In the genomic region with DNA sequence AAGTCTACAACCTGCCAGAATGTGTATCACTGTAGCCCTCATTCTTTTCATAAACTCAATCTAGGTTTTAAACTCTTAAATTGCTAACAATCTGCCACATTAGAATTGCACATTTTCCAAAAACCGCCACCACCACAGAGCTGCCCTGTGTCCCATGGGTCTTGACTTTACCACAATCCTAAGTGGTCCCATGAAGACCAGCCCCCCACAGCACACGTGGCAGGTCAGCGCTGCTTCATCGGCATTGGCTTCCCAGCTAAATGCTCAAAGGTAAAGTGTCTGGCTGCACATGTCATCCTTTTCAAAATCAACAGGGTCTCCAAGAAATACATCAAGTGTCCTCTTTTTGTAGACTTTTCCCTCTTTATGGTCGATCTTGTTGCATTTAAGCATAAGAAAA, we compare ENCODE assay signal across 1 cellular context.
TF ChIP-seq lines count a peak whose summit lies in the region.

No MANE protein-coding gene starts in this region.

TF ChIP-seq in GM12878, 131 proteins besides CTCF, POLR2A, EP300 and RAD21:
- TF ChIP-seq, protein P1, sequence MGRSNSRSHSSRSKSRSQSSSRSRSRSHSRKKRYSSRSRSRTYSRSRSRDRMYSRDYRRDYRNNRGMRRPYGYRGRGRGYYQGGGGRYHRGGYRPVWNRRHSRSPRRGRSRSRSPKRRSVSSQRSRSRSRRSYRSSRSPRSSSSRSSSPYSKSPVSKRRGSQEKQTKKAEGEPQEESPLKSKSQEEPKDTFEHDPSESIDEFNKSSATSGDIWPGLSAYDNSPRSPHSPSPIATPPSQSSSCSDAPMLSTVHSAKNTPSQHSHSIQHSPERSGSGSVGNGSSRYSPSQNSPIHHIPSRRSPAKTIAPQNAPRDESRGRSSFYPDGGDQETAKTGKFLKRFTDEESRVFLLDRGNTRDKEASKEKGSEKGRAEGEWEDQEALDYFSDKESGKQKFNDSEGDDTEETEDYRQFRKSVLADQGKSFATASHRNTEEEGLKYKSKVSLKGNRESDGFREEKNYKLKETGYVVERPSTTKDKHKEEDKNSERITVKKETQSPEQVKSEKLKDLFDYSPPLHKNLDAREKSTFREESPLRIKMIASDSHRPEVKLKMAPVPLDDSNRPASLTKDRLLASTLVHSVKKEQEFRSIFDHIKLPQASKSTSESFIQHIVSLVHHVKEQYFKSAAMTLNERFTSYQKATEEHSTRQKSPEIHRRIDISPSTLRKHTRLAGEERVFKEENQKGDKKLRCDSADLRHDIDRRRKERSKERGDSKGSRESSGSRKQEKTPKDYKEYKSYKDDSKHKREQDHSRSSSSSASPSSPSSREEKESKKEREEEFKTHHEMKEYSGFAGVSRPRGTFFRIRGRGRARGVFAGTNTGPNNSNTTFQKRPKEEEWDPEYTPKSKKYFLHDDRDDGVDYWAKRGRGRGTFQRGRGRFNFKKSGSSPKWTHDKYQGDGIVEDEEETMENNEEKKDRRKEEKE (IDR thresholded peaks at IDR 0.05), result no peak
- TF ChIP-seq SIX5 (IDR thresholded peaks at IDR 0.05; ENCODE audit: low read depth, low read length, severe bottlenecking), result no peak
- TF ChIP-seq TCF7 (IDR thresholded peaks at IDR 0.05; ENCODE audit: borderline replicate concordance), result no peak
- no peak for TF ChIP-seq SRF (IDR thresholded peaks at IDR 0.05; ENCODE audit: low read depth in 2 of 2, low read length in 2 of 2)
- no peak for TF ChIP-seq CBFB (IDR thresholded peaks at IDR 0.05; ENCODE audit: low read depth)
- no peak for TF ChIP-seq ATF7 (IDR thresholded peaks at IDR 0.05; ENCODE audit: low read depth)
- no peak for TF ChIP-seq ATF2 (IDR thresholded peaks at IDR 0.05; ENCODE audit: low read length)
- TF ChIP-seq NBN (IDR thresholded peaks at IDR 0.05), result no peak
- no peak for TF ChIP-seq CEBPB (IDR thresholded peaks at IDR 0.05; ENCODE audit: borderline replicate concordance in 1 of 2, low read depth in 2 of 2, low read length in 2 of 2)
- no peak for TF ChIP-seq FOXK2 (IDR thresholded peaks at IDR 0.05)
- TF ChIP-seq CBX5 (IDR thresholded peaks at IDR 0.05; ENCODE audit: low read depth), result no peak
- TF ChIP-seq, protein P2, sequence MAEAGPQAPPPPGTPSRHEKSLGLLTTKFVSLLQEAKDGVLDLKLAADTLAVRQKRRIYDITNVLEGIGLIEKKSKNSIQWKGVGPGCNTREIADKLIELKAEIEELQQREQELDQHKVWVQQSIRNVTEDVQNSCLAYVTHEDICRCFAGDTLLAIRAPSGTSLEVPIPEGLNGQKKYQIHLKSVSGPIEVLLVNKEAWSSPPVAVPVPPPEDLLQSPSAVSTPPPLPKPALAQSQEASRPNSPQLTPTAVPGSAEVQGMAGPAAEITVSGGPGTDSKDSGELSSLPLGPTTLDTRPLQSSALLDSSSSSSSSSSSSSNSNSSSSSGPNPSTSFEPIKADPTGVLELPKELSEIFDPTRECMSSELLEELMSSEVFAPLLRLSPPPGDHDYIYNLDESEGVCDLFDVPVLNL (IDR thresholded peaks at IDR 0.05; ENCODE audit: low read depth, low read length), result no peak
- TF ChIP-seq, protein P3, sequence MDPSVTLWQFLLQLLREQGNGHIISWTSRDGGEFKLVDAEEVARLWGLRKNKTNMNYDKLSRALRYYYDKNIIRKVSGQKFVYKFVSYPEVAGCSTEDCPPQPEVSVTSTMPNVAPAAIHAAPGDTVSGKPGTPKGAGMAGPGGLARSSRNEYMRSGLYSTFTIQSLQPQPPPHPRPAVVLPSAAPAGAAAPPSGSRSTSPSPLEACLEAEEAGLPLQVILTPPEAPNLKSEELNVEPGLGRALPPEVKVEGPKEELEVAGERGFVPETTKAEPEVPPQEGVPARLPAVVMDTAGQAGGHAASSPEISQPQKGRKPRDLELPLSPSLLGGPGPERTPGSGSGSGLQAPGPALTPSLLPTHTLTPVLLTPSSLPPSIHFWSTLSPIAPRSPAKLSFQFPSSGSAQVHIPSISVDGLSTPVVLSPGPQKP (IDR thresholded peaks at IDR 0.05; ENCODE audit: low read depth, low read length), result no peak
- no peak for TF ChIP-seq PAX8 (IDR thresholded peaks at IDR 0.05)
- no peak for TF ChIP-seq TCF3 (IDR thresholded peaks at IDR 0.05; ENCODE audit: borderline replicate concordance, insufficient read depth, low read depth, low read length)
- no peak for TF ChIP-seq RCOR1 (conservative IDR thresholded peaks at IDR 0.05; ENCODE audit: low read depth, low read length)
- TF ChIP-seq USF1 (IDR thresholded peaks at IDR 0.05; ENCODE audit: borderline replicate concordance, extremely low read length, insufficient read depth, low read depth, low read length), result no peak
- TF ChIP-seq NFXL1 (IDR thresholded peaks at IDR 0.05; ENCODE audit: borderline replicate concordance), result no peak
